In genomic region chr17:48596735-48597491, GRCh38 we compare ENCODE assay signal across 1 cellular context.
TF ChIP-seq lines count a peak whose summit lies in the region.

No MANE protein-coding gene starts in this region.

TF ChIP-seq in HEK293, 187 proteins besides CTCF, POLR2A, EP300 and RAD21 (continued from another document and continues in another):
- TF ChIP-seq TSHZ1 (tag by site-specific recombination; IDR thresholded peaks at IDR 0.05; ENCODE audit: borderline replicate concordance) (peak; percentile 54; the same call in 1 of the 2 replicates), KLF1 (tag by site-specific recombination; IDR thresholded peaks at IDR 0.05) (no peak), ZNF76 (tag by site-specific recombination; IDR thresholded peaks at IDR 0.05; ENCODE audit: borderline replicate concordance, low read depth) (no peak; the same call in 1 of the 2 replicates), ZBTB44 (tag by site-specific recombination; IDR thresholded peaks at IDR 0.05) (no peak), SALL2 (tag by site-specific recombination; IDR thresholded peaks at IDR 0.05; ENCODE audit: borderline replicate concordance) (no peak), ZNF132 (tag by site-specific recombination; IDR thresholded peaks at IDR 0.05; ENCODE audit: borderline replicate concordance) (no peak), INSM2 (tag by site-specific recombination; IDR thresholded peaks at IDR 0.05) (peak; percentile 10; the same call in 1 of the 2 replicates), ZBTB20 (tag by site-specific recombination; IDR thresholded peaks at IDR 0.05) (peak; percentile 19; the same call in 1 of the 2 replicates), SP2 (tag by site-specific recombination; IDR thresholded peaks at IDR 0.05) (peak; percentile 74), SCRT2 (tag by site-specific recombination; IDR thresholded peaks at IDR 0.05) (peak; percentile 20), ZBTB26 (tag by site-specific recombination; optimal IDR thresholded peaks at IDR 0.05) (no peak), ATF2 (tag by site-specific recombination; IDR thresholded peaks at IDR 0.05; ENCODE audit: low read depth) (peak; percentile 85), ZNF580 (tag by site-specific recombination; IDR thresholded peaks at IDR 0.05) (peak; percentile 60), ZNF664 (tag by site-specific recombination; IDR thresholded peaks at IDR 0.05) (0 out of 2 replicates have a peak, but pooled peaks have one; percentile 7), ZNF555 (tag by site-specific recombination; conservative IDR thresholded peaks at IDR 0.05) (no peak), ZBTB11 (tag by site-specific recombination; conservative IDR thresholded peaks at IDR 0.05; ENCODE audit: low read depth) (peak; percentile 79), ZBTB1 (tag by site-specific recombination; IDR thresholded peaks at IDR 0.05) (peak; percentile 57; the same call in 1 of the 2 replicates), ZNF510 (tag by site-specific recombination; IDR thresholded peaks at IDR 0.05; ENCODE audit: insufficient replicate concordance) (no peak), ZNF48 (tag by site-specific recombination; IDR thresholded peaks at IDR 0.05) (no peak), PBX3 (CRISPR knock-in tag; IDR thresholded peaks at IDR 0.05) (no peak), PRDM1 (tag by site-specific recombination; IDR thresholded peaks at IDR 0.05) (no peak), ZNF585B (tag by site-specific recombination; IDR thresholded peaks at IDR 0.05) (no peak), ZNF169 (tag by site-specific recombination; IDR thresholded peaks at IDR 0.05) (no peak), ZNF423 (tag by site-specific recombination; IDR thresholded peaks at IDR 0.05) (peak; percentile 30; the same call in 1 of the 2 replicates), ZBTB17 (tag by site-specific recombination; IDR thresholded peaks at IDR 0.05) (peak; percentile 74), YY1 (tag by site-specific recombination; IDR thresholded peaks at IDR 0.05) (peak; percentile 49; the same call in 1 of the 2 replicates), ZSCAN30 (tag by site-specific recombination; IDR thresholded peaks at IDR 0.05) (peak; percentile 61), ZNF768 (tag by site-specific recombination; IDR thresholded peaks at IDR 0.05) (no peak), ZEB2 (tag by site-specific recombination; IDR thresholded peaks at IDR 0.05) (peak; percentile 94), HIC1 (tag by site-specific recombination; IDR thresholded peaks at IDR 0.05) (0 out of 2 replicates have a peak, but pooled peaks have one; percentile 15), PATZ1 (tag by site-specific recombination; IDR thresholded peaks at IDR 0.05) (peak; percentile 79), ZNF639 (tag by site-specific recombination; IDR thresholded peaks at IDR 0.05) (0 out of 2 replicates have a peak, but pooled peaks have one; percentile 23), MYNN (tag by site-specific recombination; IDR thresholded peaks at IDR 0.05; ENCODE audit: borderline replicate concordance) (0 out of 2 replicates have a peak, but pooled peaks have one; percentile 10), BCL11A (tag by site-specific recombination; IDR thresholded peaks at IDR 0.05; ENCODE audit: low read depth) (0 out of 2 replicates have a peak, but pooled peaks have one; percentile 43)
